Comparison of ENCODE assay signal across 7 cellular contexts in genomic region chr15:56732135-56732880, GRCh38. TPM values are rescaled to one million over a fixed set of nuclear protein-coding genes. Genes with fewer than 3 reads are reported as not detected.
DNase-seq lines count a peak whose midpoint lies in the region; ATAC-seq and TF ChIP-seq lines count a peak whose summit lies in the region.

No MANE protein-coding gene starts in this region.

- H3K4me1 Mint-ChIP-seq in neural crest cell: peaks cover 8% of the 10 kb centered on the region

- H3K36me3 ChIP-seq in WERI-Rb-1: no peaks in the 10 kb centered on the region; the same call in 1 of the 2 replicates

- DNase-seq in GM12864 (ENCODE audit: low read depth): no peak
- DNase-seq in HS-5 (ENCODE audit: low read depth): peak; percentile 28
- no peak for DNase-seq in WERI-Rb-1
- DNase-seq in fibroblast of peridontal ligament (ENCODE audit: extremely low read depth): peak; percentile 79
- no peak for DNase-seq in neural crest cell (ENCODE audit: low read depth, low spot score)
- DNase-seq in GOT3 (lab: John Stamatoyannopoulos, UW): no peak

- H3K4me3 ChIP-seq in GM12864 (ENCODE audit: low read depth, low read length) (peak overlapping the region; percentile 63), WERI-Rb-1 (ENCODE audit: low read depth, low read length) (peak overlapping the region; percentile 55)

- ATAC-seq in esophagus mucosa: no peak

- peaks cover 6% of the 10 kb centered on the region for H3K36me3 Mint-ChIP-seq in neural crest cell (ENCODE audit: low read depth)

- TF ChIP-seq CTCF in GM12864 (IDR thresholded peaks at IDR 0.05; ENCODE audit: low read depth, low read length, missing control alignments): no peak
- TF ChIP-seq CTCF in WERI-Rb-1 (IDR thresholded peaks at IDR 0.05; ENCODE audit: low read depth, low read length): no peak
- TF ChIP-seq CTCF in neural crest cell (conservative IDR thresholded peaks at IDR 0.05): no peak

- H3K27me3 ChIP-seq in WERI-Rb-1 (ENCODE audit: insufficient read depth, low read depth, severe bottlenecking): no peaks in the 10 kb centered on the region

- H3K4me3 Mint-ChIP-seq in neural crest cell: peak overlapping the region; percentile 83

- H3K27ac ChIP-seq in WERI-Rb-1: peak overlapping the region; percentile 93

- no peaks in the 10 kb centered on the region for H3K27me3 Mint-ChIP-seq in neural crest cell (ENCODE audit: low read depth)

- peaks cover 6% of the 10 kb centered on the region for H3K9me3 ChIP-seq in WERI-Rb-1 (ENCODE audit: severe bottlenecking)

- peaks cover 9% of the 10 kb centered on the region for H3K9me3 Mint-ChIP-seq in neural crest cell

- peak overlapping the region; percentile 93 for H3K27ac Mint-ChIP-seq in neural crest cell (ENCODE audit: unreplicated experiment)

RNA-seq across cellular contexts. Expression of gene ZNF280D, which starts 1.0 kb away (rescaled TPM):
- total RNA-seq in neural crest cell (10.0 and 12.1 TPM in 2 replicates), esophagus mucosa (14.6 TPM)

Comparison
In these comparisons a context has a peak if more than half of its experiments do, and no peak if none do; other contexts are left out.
1. DNase-seq: peak in HS-5 (single experiment) and fibroblast of peridontal ligament (single experiment); none in GM12864 (single experiment), WERI-Rb-1 (single experiment), neural crest cell (single experiment) and GOT3 (single experiment).